ENCODE assay signal across 32 cellular contexts in the genomic region with DNA sequence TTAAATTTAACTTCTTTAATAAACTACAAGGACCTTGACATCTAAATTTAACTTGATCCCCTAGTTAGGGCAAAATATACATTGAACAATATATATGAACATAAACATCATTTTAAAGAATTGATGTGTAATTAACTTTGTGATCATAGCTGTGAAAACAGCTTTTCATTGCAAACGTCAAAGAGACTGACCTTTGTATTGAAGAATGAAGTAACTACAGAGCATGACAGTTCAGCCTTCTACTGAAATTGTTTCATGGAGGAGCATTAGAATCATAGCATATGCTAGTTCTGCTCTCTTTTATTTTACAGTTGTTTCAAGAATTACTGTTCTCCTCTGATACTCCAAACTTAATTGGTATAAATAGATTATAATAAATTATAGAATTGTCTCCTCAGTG.
"Had no signal": no experiment of that assay in that cellular context is flagged by ENCODE, and none has a peak within 500 bp of the region (broad histone marks: within the 10 kb centered on the region; RNA-seq: fewer than 3 reads in every experiment).

No MANE protein-coding gene starts in this region.

- DNase-seq: activated B cell treated with CpG ODN at 0.5 μM for 24 hours; activated CD4-positive, alpha-beta memory T cell treated with anti-CD3 and anti-CD28 coated beads for 36 hours; activated CD4-positive, alpha-beta T cell treated with anti-CD3 and anti-CD28 coated beads for 4 hours; activated CD4-positive, alpha-beta T cell treated with anti-CD3 and anti-CD28 coated beads, Interleukin-2, amount 10 ng/mL, durations not matched to agents 24 days and 14 days; activated CD4-positive, alpha-beta T cell treated with anti-CD3 and anti-CD28 coated beads, Interleukin-2, amount 50 U/mL, for 1 hour; activated CD4-positive, alpha-beta T cell treated with anti-CD3 and anti-CD28 coated beads, Interleukin-2, amount 50 U/mL, for 4 hours; activated CD4-positive, CD25-positive, alpha-beta regulatory T cell treated with anti-CD3 and anti-CD28 coated beads, Interleukin-2, amount 50 U/mL, for 72 hours; activated CD8-positive, alpha-beta memory T cell treated with anti-CD3 and anti-CD28 coated beads, Interleukin-2, amount 50 U/mL, for 4 hours; activated CD8-positive, alpha-beta T cell treated with anti-CD3 and anti-CD28 coated beads for 36 hours; activated effector memory CD4-positive, alpha-beta T cell treated with anti-CD3 and anti-CD28 coated beads, Interleukin-2, amount 50 U/mL, for 16 hours; activated gamma-delta T cell treated with Interleukin-2 at 50 U/mL for 16 hours; activated naive CD4-positive, alpha-beta T cell; activated naive CD4-positive, alpha-beta T cell treated with anti-CD3 and anti-CD28 coated beads for 36 hours; activated naive CD4-positive, alpha-beta T cell treated with anti-CD3 and anti-CD28 coated beads, Interleukin-2, amount 50 U/mL, for 16 hours; activated naive CD8-positive, alpha-beta T cell treated with anti-CD3 and anti-CD28 coated beads for 36 hours; activated T-cell treated with anti-CD3 and anti-CD28 coated beads for 4 hours; activated T-cell treated with anti-CD3 and anti-CD28 coated beads, Interleukin-2, amount 50 U/mL, for 1 hour; activated T-cell treated with anti-CD3 and anti-CD28 coated beads, Interleukin-2, amount 50 U/mL, for 4 hours; activated T-cell treated with anti-CD3 and anti-CD28 coated beads, Interleukin-2, amount 50 U/mL, for 72 hours; adrenal gland; amniotic stem cell; aorta; body of pancreas; brain microvascular endothelial cell; central memory CD4-positive, alpha-beta T cell; T-helper 1 cell; T-helper 2 cell; T-helper 9 cell had no signal

- H3K27me3 ChIP-seq: adrenal gland, body of pancreas, brain microvascular endothelial cell, breast epithelium had no signal

- H3K4me3 ChIP-seq: adrenal gland, body of pancreas, breast epithelium had no signal

- H3K27ac ChIP-seq: adrenal gland, body of pancreas, brain microvascular endothelial cell, breast epithelium, VCaP had no signal

- ATAC-seq: activated CD8-positive, alpha-beta T cell treated with anti-CD3 and anti-CD28 coated beads for 36 hours; activated naive CD4-positive, alpha-beta T cell treated with anti-CD3 and anti-CD28 coated beads, Interleukin-2, amount 50 U/mL, for 72 hours; activated T-cell treated with anti-CD3 and anti-CD28 coated beads, Interleukin-2, amount 50 U/mL, for 4 hours; activated T-cell treated with anti-CD3 and anti-CD28 coated beads, Interleukin-2, amount 50 U/mL, for 72 hours; activated T-helper 17 cell treated with anti-CD3 and anti-CD28 coated beads, Interleukin-2, amount 50 U/mL, for 72 hours; body of pancreas had no signal

- H3K9me3 ChIP-seq: adrenal gland, body of pancreas, breast epithelium had no signal

- H3K4me1 ChIP-seq: adrenal gland, body of pancreas, breast epithelium had no signal

- H3K36me3 ChIP-seq: adrenal gland, brain microvascular endothelial cell, breast epithelium had no signal
